ENCODE assay signal across 8 cellular contexts in the genomic region with DNA sequence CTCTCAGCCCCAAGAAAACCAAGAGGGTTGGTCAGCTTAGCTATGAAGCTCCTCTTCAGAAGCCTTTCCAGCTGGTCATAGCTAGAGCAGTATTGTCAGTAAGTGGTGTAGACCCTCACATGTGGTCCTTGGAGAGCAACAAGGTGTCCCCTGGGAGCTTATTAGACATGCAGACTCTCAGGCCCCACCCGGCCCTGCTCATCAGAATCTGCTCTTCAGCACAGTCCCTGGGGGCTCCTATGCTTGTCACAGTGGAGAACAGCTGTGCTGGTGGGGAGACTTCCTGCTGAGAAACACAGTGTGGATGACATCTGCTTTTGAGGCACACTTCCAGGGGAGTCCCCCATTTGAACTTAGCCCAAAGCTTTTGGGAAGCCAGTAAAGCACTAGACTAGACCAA. TPM values are rescaled to one million over a fixed set of nuclear protein-coding genes. Genes with fewer than 3 reads are reported as not detected.
DNase-seq lines count a peak whose midpoint lies in the region; ATAC-seq and TF ChIP-seq lines count a peak whose summit lies in the region.
"Had no signal": no experiment of that assay in that cellular context is flagged by ENCODE, and none has a peak within 500 bp of the region (broad histone marks: within the 10 kb centered on the region; RNA-seq: fewer than 3 reads in every experiment).

No MANE protein-coding gene starts in this region.

- H3K4me3 ChIP-seq in mesendoderm (ENCODE audit: low read length) (no peak overlapping the region), sigmoid colon (no peak overlapping the region)

- peak overlapping the region; percentile 25 for H3K18ac ChIP-seq in mesendoderm (ENCODE audit: low read length)

- no peaks in the 10 kb centered on the region for H3K79me2 ChIP-seq in mesendoderm (ENCODE audit: control insufficient read depth, insufficient read depth, low read length)

- H3K56ac ChIP-seq in mesendoderm (ENCODE audit: low read length) = no peak overlapping the region

- no peaks in the 10 kb centered on the region for H3K79me1 ChIP-seq in mesendoderm (ENCODE audit: low read length)

- H3K4ac ChIP-seq in mesendoderm (ENCODE audit: low read depth, low read length) = no peak overlapping the region

- peak; percentile 80 for ATAC-seq in GM18873 (IDR thresholded peaks at IDR 0.05; ENCODE audit: low FRiP score, unreplicated experiment)
- peak; percentile 84 for ATAC-seq in GM21786 (IDR thresholded peaks at IDR 0.05; ENCODE audit: unreplicated experiment)
- ATAC-seq in HG03469 (IDR thresholded peaks at IDR 0.05; ENCODE audit: unreplicated experiment) = peak; percentile 71
- ATAC-seq in esophagus mucosa = no peak

- TF ChIP-seq CTCF in sigmoid colon (IDR thresholded peaks at IDR 0.05) = no peak

- H3K4me2 ChIP-seq in mesendoderm (ENCODE audit: low read length) = no peak overlapping the region

- H4K5ac ChIP-seq in mesendoderm (ENCODE audit: low read length) = no peak overlapping the region

- H3K27me3 ChIP-seq in mesendoderm (ENCODE audit: insufficient read depth, low read length, poor library complexity) = no peaks in the 10 kb centered on the region
- peaks cover 0 to 6% (median 0%) of the 10 kb centered on the region in 3 donors for H3K27me3 ChIP-seq in sigmoid colon

- no CpG with 5 or more reads among the region's 1 CpG for WGBS in mesendoderm (ENCODE audit: extremely low coverage, insufficient coverage, low lambda C conversion rate)
- 81 to 87% methylated on average over 1 of the region's 1 CpG for whole genome bisulfite sequencing in sigmoid colon, 2 donors

- DNase-seq in mesendoderm (no peak), COLO668 (lab: John Stamatoyannopoulos, UW; ENCODE audit: unreplicated experiment) (no peak), sigmoid colon (no peak)
- DNase-seq: NCI-H748 treated with DMSO at 0.1 percent for 48 hours had no signal

- H2BK120ac ChIP-seq in mesendoderm (ENCODE audit: low read depth, low read length) = no peak overlapping the region

- intact Hi-C loops in sigmoid colon (cut with DNase I) = no loop called here

- H3K27ac ChIP-seq in mesendoderm (ENCODE audit: low read depth, low read length) (no peak overlapping the region), sigmoid colon (no peak overlapping the region)

- H3K23ac ChIP-seq in mesendoderm (ENCODE audit: low read length) = no peak overlapping the region

- peaks cover 4% of the 10 kb centered on the region for H3K4me1 ChIP-seq in mesendoderm (ENCODE audit: control insufficient read depth, low read depth, low read length)
- peaks cover 0 to 10% (median 5%) of the 10 kb centered on the region in 4 donors for H3K4me1 ChIP-seq in sigmoid colon

- no peaks in the 10 kb centered on the region for H3K9me3 ChIP-seq in sigmoid colon

- TF ChIP-seq POLR2A in sigmoid colon (IDR thresholded peaks at IDR 0.05) = no peak

- H4K8ac ChIP-seq in mesendoderm (ENCODE audit: low read depth, low read length) = no peak overlapping the region

- H2AK5ac ChIP-seq in mesendoderm (ENCODE audit: low read length) = no peak overlapping the region

- no peak overlapping the region for H2BK5ac ChIP-seq in mesendoderm (ENCODE audit: low read length)

- no peak for TF ChIP-seq EP300 in sigmoid colon (IDR thresholded peaks at IDR 0.05)

- no peak overlapping the region for H3K9ac ChIP-seq in mesendoderm (ENCODE audit: low read length)

- no peak overlapping the region for H2BK15ac ChIP-seq in mesendoderm (replicated peaks; ENCODE audit: low read depth)

- H3K36me3 ChIP-seq in mesendoderm (ENCODE audit: control insufficient read depth, insufficient read depth, low read length) = no peaks in the 10 kb centered on the region
- no peaks in the 10 kb centered on the region for H3K36me3 ChIP-seq in sigmoid colon

RNA-seq across cellular contexts. Expression of gene NEK2, which starts 21.9 kb away (rescaled TPM):
- 13.0 TPM for polyA plus RNA-seq in mesendoderm (2013, experiment 1 of 2)
- polyA plus RNA-seq in mesendoderm (2013, experiment 2 of 2) = 13.9 TPM
- total RNA-seq in esophagus mucosa (9.8 TPM), sigmoid colon (1 to 10 TPM in 1 of 4 donors, under 1 TPM in 1, not detected in 2; 0.41 to 1.9 TPM)
- 10 to 100 TPM in 1 of 3 donors, 1 to 10 TPM in 2; 1.8 to 11.5 (median 8.1) TPM for polyA plus RNA-seq in sigmoid colon
